8 cellular contexts compared by ENCODE assay signal in genomic region chr2:239266779-239267410, GRCh38.
A peak's percentile ranks its signal among the peaks of the same experiment; 100 is the strongest.
DNase-seq lines count a peak whose midpoint lies in the region; ATAC-seq and TF ChIP-seq lines count a peak whose summit lies in the region.

No MANE protein-coding gene starts in this region.

- H3K27me3 Mint-ChIP-seq in nephron (ENCODE audit: low read depth), result no peaks in the 10 kb centered on the region

- TF ChIP-seq CTCF in brain microvascular endothelial cell (IDR thresholded peaks at IDR 0.05; ENCODE audit: low read depth, low read length, missing control alignments) (no peak), nephron (IDR thresholded peaks at IDR 0.05; ENCODE audit: unreplicated experiment in 3 of 3) (no peak)

- DNase-seq in brain microvascular endothelial cell (no peak), nucleus accumbens (lab: John Stamatoyannopoulos, UW) (no peak), posterior vena cava (ENCODE audit: low spot score) (no peak), GM19240 (ENCODE audit: insufficient read length, low spot score) (no peak)
- no peak for DNase-seq in NK-92 treated with Interleukin-12 subunit alpha and Interleukin-12 subunit beta, amount 100 ng/mL, for 24 hours (lab: John Stamatoyannopoulos, UW)

- ATAC-seq in GM18517 (IDR thresholded peaks at IDR 0.05; ENCODE audit: unreplicated experiment) (peak; percentile 6), HG03139 (IDR thresholded peaks at IDR 0.05; ENCODE audit: unreplicated experiment) (peak; percentile 11)

- in situ Hi-C loops in brain microvascular endothelial cell (cut with HindIII; ENCODE audit: low pct_ligation_motif_present, low sequenced_read_pairs), result no loop called here

- H3K9me3 Mint-ChIP-seq in nephron, result no peaks in the 10 kb centered on the region

- H3K4me1 Mint-ChIP-seq in nephron, result peaks cover 85% of the 10 kb centered on the region

- no peaks in the 10 kb centered on the region for H3K27me3 ChIP-seq in brain microvascular endothelial cell (replicated peaks)

- H3K36me3 Mint-ChIP-seq in nephron (ENCODE audit: low read depth), result no peaks in the 10 kb centered on the region

- H3K27ac ChIP-seq in brain microvascular endothelial cell, result peak overlapping the region; percentile 43

- intact Hi-C loops in posterior vena cava (cut with DNase I), result no loop called here

- H3K36me3 ChIP-seq in brain microvascular endothelial cell (replicated peaks), result no peaks in the 10 kb centered on the region

- no peak overlapping the region for H3K4me3 ChIP-seq in brain microvascular endothelial cell (ENCODE audit: low read depth, low read length)

- no peak overlapping the region for H3K4me3 Mint-ChIP-seq in nephron

- peak overlapping the region; percentile 78 to 93 (median 88) for H3K27ac Mint-ChIP-seq in nephron
